In the genomic region with DNA sequence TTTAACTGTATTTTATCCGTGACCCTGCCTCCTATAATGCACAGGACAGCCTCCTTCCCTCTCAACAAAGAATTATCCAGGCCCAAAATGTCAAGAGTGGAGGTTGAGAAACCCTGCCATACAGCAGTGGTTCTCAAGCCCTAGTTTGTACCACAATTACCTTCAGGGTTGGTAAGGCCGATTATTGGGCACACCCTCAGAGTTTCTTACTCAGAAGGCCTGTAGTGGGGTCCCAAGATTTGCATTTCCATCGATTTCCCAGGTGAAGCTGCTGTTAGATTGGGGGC, we compare ENCODE assay signal across 8 cellular contexts. TPM values are rescaled to one million over a fixed set of nuclear protein-coding genes. Genes with fewer than 3 reads are reported as not detected.
DNase-seq lines count a peak whose midpoint lies in the region; ATAC-seq, FAIRE-seq and TF ChIP-seq lines count a peak whose summit lies in the region.

No MANE protein-coding gene starts in this region.

- WGBS in adrenal gland, 4 donors = 30 to 42% (median 35%) methylated on average over 3 of the region's 3 CpGs
- 28% methylated on average over 3 of the region's 3 CpGs for WGBS in right lobe of liver (ENCODE audit: insufficient coverage, low coverage, low lambda C conversion rate, missing lambda C conversion rate)
- WGBS in tibial nerve, 2 donors = 46 to 48% methylated on average over 3 of the region's 3 CpGs

- TF ChIP-seq POLR2A in adrenal gland (IDR thresholded peaks at IDR 0.05) = no peak
- TF ChIP-seq POLR2A in right lobe of liver (IDR thresholded peaks at IDR 0.05) = no peak
- TF ChIP-seq POLR2A in tibial nerve (IDR thresholded peaks at IDR 0.05) = no peak
- no peak for TF ChIP-seq POLR2A in GM12892 (IDR thresholded peaks at IDR 0.05; ENCODE audit: low read depth, low read length)

- H3K36me3 ChIP-seq in adrenal gland (replicated peaks in 1 of 2) = no peaks in the 10 kb centered on the region
- no peaks in the 10 kb centered on the region for H3K36me3 ChIP-seq in right lobe of liver
- peaks cover 0 to 4% (median 0%) of the 10 kb centered on the region in 3 donors for H3K36me3 ChIP-seq in tibial nerve

- DNase-seq in activated T-cell treated with anti-CD3 and anti-CD28 coated beads for 48 hours (ENCODE audit: low read depth) (peak; percentile 3), adrenal gland (no peak), right lobe of liver (no peak), tibial nerve (ENCODE audit: low spot score in 2 of 2) (no peak), 8988T (no peak), GM12892 (ENCODE audit: insufficient read length) (no peak)
- no peak for DNase-seq in activated T-cell treated with anti-CD3 and anti-CD28 coated beads, Interleukin-2, amount 50 U/mL, for 1 hour
- DNase-seq in stimulated activated CD4-positive, alpha-beta T cell treated with anti-CD3 and anti-CD28 coated beads, Interleukin-1b, Interleukin-23, amount 100 ng/mL, for 48 hours = no peak

- no peak for TF ChIP-seq CTCF in adrenal gland (IDR thresholded peaks at IDR 0.05)
- no peak for TF ChIP-seq CTCF in right lobe of liver (IDR thresholded peaks at IDR 0.05)
- TF ChIP-seq CTCF in tibial nerve (IDR thresholded peaks at IDR 0.05) = no peak

- H3K9me3 ChIP-seq in adrenal gland (replicated peaks in 1 of 3) = no peaks in the 10 kb centered on the region
- H3K9me3 ChIP-seq in right lobe of liver = no peaks in the 10 kb centered on the region
- peaks cover 0 to 3% (median 0%) of the 10 kb centered on the region in 4 donors for H3K9me3 ChIP-seq in tibial nerve

- intact Hi-C loops in adrenal gland (cut with DNase I) (no loop called here), right lobe of liver (cut with DNase I) (no loop called here)

- no peak for FAIRE-seq in GM12892 (lab: Jason Lieb, UNC)

- H3K27ac ChIP-seq in adrenal gland (peak overlapping the region; percentile 62 to 98 (median 86)), right lobe of liver (peak overlapping the region; percentile 79 to 92 (median 86)), tibial nerve (peak overlapping the region; percentile 78 to 94 (median 88))

- peaks cover 3 to 9% of the 10 kb centered on the region in 2 donors for H3K4me1 ChIP-seq in adrenal gland (replicated peaks in 1 of 2)
- peaks cover 0 to 10% (median 3%) of the 10 kb centered on the region in 4 donors for H3K4me1 ChIP-seq in right lobe of liver
- peaks cover 0 to 21% (median 4%) of the 10 kb centered on the region in 4 donors for H3K4me1 ChIP-seq in tibial nerve

- no peak for TF ChIP-seq EP300 in tibial nerve (IDR thresholded peaks at IDR 0.05)

- H3K4me3 ChIP-seq in adrenal gland = peak overlapping the region in 3 of 4 donors; percentile 16 to 83 (median 54)
- peak overlapping the region; percentile 67 to 78 (median 70) for H3K4me3 ChIP-seq in right lobe of liver
- H3K4me3 ChIP-seq in tibial nerve = peak overlapping the region; percentile 43 to 90 (median 77)

- H3K27me3 ChIP-seq in adrenal gland (no peaks in the 10 kb centered on the region), right lobe of liver (no peaks in the 10 kb centered on the region), tibial nerve (peaks cover 0 to 4% of the 10 kb centered on the region in 2 donors)

- no peak for ATAC-seq in right lobe of liver

RNA-seq across cellular contexts. Expression of a gene that starts 0.4 kb away (rescaled TPM):
- 1 to 10 TPM; 1.6 to 9.2 (median 4.2) TPM for total RNA-seq in adrenal gland
- 1 to 10 TPM; 4.5 to 7.2 (median 7.2) TPM for polyA plus RNA-seq in adrenal gland
- 1 to 10 TPM; 2.5 to 4.1 (median 4.0) TPM for total RNA-seq in right lobe of liver
- 1 to 10 TPM; 3.3 to 7.3 (median 5.4) TPM for total RNA-seq in tibial nerve
- 2.8 TPM for polyA plus RNA-seq in GM12892 (2012; ENCODE audit: missing spikeins)

RNA-seq across cellular contexts. Expression of a gene that starts 46.7 kb away (rescaled TPM):
- total RNA-seq in adrenal gland (10 to 100 TPM; 11.5 to 70.2 (median 30.4) TPM), right lobe of liver (10 to 100 TPM; 12.2 to 18.3 (median 16.7) TPM), tibial nerve (100 to 1,000 TPM in 1 of 4 donors, 10 to 100 TPM in 3; 40.8 to 118 (median 68.5) TPM)
- polyA plus RNA-seq in adrenal gland = 100 to 1,000 TPM in 2 of 3 donors, 10 to 100 TPM in 1; 10.3 to 366 (median 155) TPM
- polyA plus RNA-seq in GM12892 (2012; ENCODE audit: missing spikeins) = 55.9 TPM
